8 cellular contexts compared by ENCODE assay signal in genomic region chr17:57441270-57441600, GRCh38.
A peak's percentile ranks its signal among the peaks of the same experiment; 100 is the strongest.
DNase-seq lines count a peak whose midpoint lies in the region; ATAC-seq and TF ChIP-seq lines count a peak whose summit lies in the region.

No MANE protein-coding gene starts in this region.

- no peaks in the 10 kb centered on the region for H3K27me3 ChIP-seq in adrenal gland
- no peaks in the 10 kb centered on the region for H3K27me3 ChIP-seq in neuronal stem cell (ENCODE audit: control insufficient read depth in 3 of 3, insufficient read depth in 3 of 3, low read depth in 1 of 3, low read length in 3 of 3)

- 18 to 40% (median 27%) methylated on average over 1 of the region's 1 CpG for WGBS in adrenal gland, 4 donors
- WGBS in neuronal stem cell (ENCODE audit: extremely low coverage in 2 of 2, insufficient read length in 2 of 2, insufficient replicate concordance in 1 of 2), 2 donors: no CpG with 5 or more reads among the region's 1 CpG

- no peak overlapping the region for H2BK120ac ChIP-seq in neuronal stem cell (ENCODE audit: low read depth, low read length)

- peak overlapping the region; percentile 58 for H3K23ac ChIP-seq in neuronal stem cell (ENCODE audit: low read depth, low read length, poor library complexity)

- no peak for TF ChIP-seq POLR2A in adrenal gland (IDR thresholded peaks at IDR 0.05)

- H3K27ac ChIP-seq in adrenal gland (peak overlapping the region; percentile 20 to 93 (median 74)), neuronal stem cell (replicated peaks; ENCODE audit: low read length) (peak overlapping the region; percentile 37)

- no peak overlapping the region for H2BK12ac ChIP-seq in neuronal stem cell (ENCODE audit: low read length)

- H2BK15ac ChIP-seq in neuronal stem cell (ENCODE audit: low read length): no peak overlapping the region

- no peak overlapping the region for H2AFZ ChIP-seq in neuronal stem cell (ENCODE audit: low read length)

- H4K8ac ChIP-seq in neuronal stem cell (ENCODE audit: low read depth, low read length): no peak overlapping the region

- intact Hi-C loops in adrenal gland (cut with DNase I): no loop called here

- H3K79me1 ChIP-seq in neuronal stem cell (ENCODE audit: low read depth, low read length): peaks cover 9% of the 10 kb centered on the region

- no peak for DNase-seq in adrenal gland
- DNase-seq in neuronal stem cell (ENCODE audit: low spot score): no peak
- DNase-seq in GOT3 (lab: John Stamatoyannopoulos, UW): no peak
- no peak for DNase-seq in NCI-H2029 (lab: John Stamatoyannopoulos, UW)

- ATAC-seq in GM18499 (IDR thresholded peaks at IDR 0.05; ENCODE audit: insufficient read depth, unreplicated experiment): peak; percentile 19
- ATAC-seq in HG02759 (IDR thresholded peaks at IDR 0.05; ENCODE audit: unreplicated experiment): peak; percentile 25
- ATAC-seq in GM18519 (IDR thresholded peaks at IDR 0.05; ENCODE audit: low FRiP score, unreplicated experiment): no peak
- ATAC-seq in GM18867 (IDR thresholded peaks at IDR 0.05; ENCODE audit: unreplicated experiment): no peak

- H3K14ac ChIP-seq in neuronal stem cell (ENCODE audit: low read length): no peak overlapping the region

- H4K91ac ChIP-seq in neuronal stem cell (ENCODE audit: low read depth, low read length, poor library complexity): no peak overlapping the region

- H3K4me3 ChIP-seq in adrenal gland: no peak overlapping the region
- no peak overlapping the region for H3K4me3 ChIP-seq in neuronal stem cell (ENCODE audit: low read length in 2 of 2)

- peak overlapping the region; percentile 78 for H3K18ac ChIP-seq in neuronal stem cell (ENCODE audit: low read length)

- H2BK5ac ChIP-seq in neuronal stem cell (ENCODE audit: low read length): no peak overlapping the region

- H3K9me3 ChIP-seq in adrenal gland (replicated peaks in 1 of 3) (no peaks in the 10 kb centered on the region), neuronal stem cell (replicated peaks in 1 of 2; ENCODE audit: control insufficient read depth in 2 of 2, insufficient read depth in 1 of 2, low read depth in 1 of 2, low read length in 2 of 2) (peaks cover 0 to 5% of the 10 kb centered on the region in 2 donors)

- no peaks in the 10 kb centered on the region for H3K36me3 ChIP-seq in adrenal gland (replicated peaks in 1 of 2)
- H3K36me3 ChIP-seq in neuronal stem cell (replicated peaks in 1 of 2; ENCODE audit: control insufficient read depth in 2 of 2, insufficient read depth in 2 of 2, low read length in 2 of 2): peaks cover 2 to 4% of the 10 kb centered on the region in 2 donors

- no peak overlapping the region for H3K9ac ChIP-seq in neuronal stem cell (ENCODE audit: low read depth, low read length, poor library complexity)

- H3K4me2 ChIP-seq in neuronal stem cell (ENCODE audit: insufficient read depth, low read length, poor library complexity, severe bottlenecking): no peak overlapping the region

- H2AK5ac ChIP-seq in neuronal stem cell (ENCODE audit: low read depth, low read length): peak overlapping the region; percentile 53

- H3K4me1 ChIP-seq in adrenal gland (replicated peaks in 1 of 2) (peaks cover 64 to 95% of the 10 kb centered on the region in 2 donors), neuronal stem cell (ENCODE audit: control insufficient read depth in 2 of 2, insufficient read depth in 1 of 2, low read depth in 1 of 2, low read length in 2 of 2) (peaks cover 46 to 51% of the 10 kb centered on the region in 2 donors)

- no peak overlapping the region for H3K4ac ChIP-seq in neuronal stem cell (ENCODE audit: low read length)

- TF ChIP-seq CTCF in adrenal gland (IDR thresholded peaks at IDR 0.05): no peak

Comparison
In these comparisons a context has a peak if more than half of its experiments do, and no peak if none do; other contexts are left out.
1. ATAC-seq: peak in GM18499 (single experiment) and HG02759 (single experiment); none in GM18519 (single experiment) and GM18867 (single experiment).